ENCODE assay signal across 1 cellular context in the genomic region with DNA sequence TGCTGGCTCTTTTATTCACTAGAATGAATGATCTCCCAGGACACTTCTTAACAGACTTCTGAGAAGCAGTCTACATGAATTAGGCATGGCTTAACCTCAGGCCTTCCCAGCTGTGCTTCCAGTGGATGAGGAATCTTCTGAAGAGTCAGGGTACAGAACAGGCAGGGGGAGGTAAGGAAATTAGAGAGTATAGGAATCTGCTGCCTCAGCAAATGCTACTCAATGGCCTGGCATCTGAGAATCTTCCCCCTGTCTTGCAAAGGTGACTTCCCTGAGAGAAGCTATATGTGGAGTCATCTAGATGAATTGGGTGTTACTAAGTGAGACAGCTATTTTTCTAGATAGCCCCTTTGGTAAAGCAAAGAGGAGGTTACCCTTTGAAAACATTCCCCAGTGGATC.
TF ChIP-seq lines count a peak whose summit lies in the region.

No MANE protein-coding gene starts in this region.

TF ChIP-seq in K562, 482 proteins besides CTCF, POLR2A, EP300 and RAD21 (continued from another document):
- TF ChIP-seq CHD4 (IDR thresholded peaks at IDR 0.05; ENCODE audit: insufficient read depth, insufficient replicate concordance, low read depth, low read length, poor library complexity, severe bottlenecking) (no peak), FOSL1 (tag; conservative IDR thresholded peaks at IDR 0.05) (no peak), FOS (IDR thresholded peaks at IDR 0.05; ENCODE audit: extremely low read depth, insufficient read length) (no peak), ZNF79 (CRISPR knock-in tag; IDR thresholded peaks at IDR 0.05; ENCODE audit: low read depth) (no peak), ETV1 (tag; conservative IDR thresholded peaks at IDR 0.05; ENCODE audit: low read depth) (no peak), ZNF174 (CRISPR knock-in tag; IDR thresholded peaks at IDR 0.05) (no peak), KLF1 (tag; IDR thresholded peaks at IDR 0.05) (no peak)
